In genomic region chr9:20625003-20625349, GRCh38 we compare ENCODE assay signal across 9 cellular contexts. TPM values are rescaled to one million over a fixed set of nuclear protein-coding genes. Genes with fewer than 3 reads are reported as not detected.
DNase-seq lines count a peak whose midpoint lies in the region; ATAC-seq, FAIRE-seq and TF ChIP-seq lines count a peak whose summit lies in the region.
"Had no signal": no experiment of that assay in that cellular context is flagged by ENCODE, and none has a peak within 500 bp of the region (broad histone marks: within the 10 kb centered on the region; RNA-seq: fewer than 3 reads in every experiment).

No MANE protein-coding gene starts in this region.

- POLR2A ChIA-PET in HepG2 (lab: Yijun Ruan, JAX), result interaction anchor here (1.3 kb wide), 1 partner anchor 59 kb away, joined by 14 read pairs; the partner anchor contains the start of gene FOCAD

- TF ChIP-seq RAD21 in HepG2 (CRISPR knock-in tag; IDR thresholded peaks at IDR 0.05), result no peak

- no peaks in the 10 kb centered on the region for H3K9me3 Mint-ChIP-seq in activated T-helper 17 cell treated with anti-CD3 and anti-CD28 coated beads, Interleukin-2, amount 50 U/mL, for 72 hours
- H3K9me3 Mint-ChIP-seq in type B pancreatic cell, result no peaks in the 10 kb centered on the region

- WGBS in heart left ventricle, 4 donors, result 39 to 63% (median 51%) methylated on average over 2 of the region's 2 CpGs
- 41% methylated on average over 2 of the region's 2 CpGs for WGBS in HepG2 (ENCODE audit: low lambda C conversion rate)

- H3K36me3 ChIP-seq in heart left ventricle, result no peaks in the 10 kb centered on the region
- no peaks in the 10 kb centered on the region for H3K36me3 ChIP-seq in HepG2 (replicated peaks in 1 of 2; ENCODE audit: control insufficient read depth in 1 of 2, insufficient read depth in 2 of 2, low read length in 2 of 2)
- H3K36me3 ChIP-seq: thyroid gland had no signal

- H3K4me3 ChIP-seq in heart left ventricle (peak overlapping the region in 9 of 12 donors; percentile 22 to 95 (median 90)), HepG2 (replicated peaks in 1 of 3; ENCODE audit: insufficient read depth in 1 of 3, low read depth in 2 of 3, low read length in 3 of 3) (peak overlapping the region in 1 of 3 experiments; percentile 85; a peak in 2 of 6 replicates)

- no peak overlapping the region for H3K9ac ChIP-seq in HepG2 (ENCODE audit: insufficient read depth, low read depth, low read length)

- no peaks in the 10 kb centered on the region for H3K9me3 ChIP-seq in heart left ventricle
- H3K9me3 ChIP-seq in HepG2 (ENCODE audit: low read length), result no peaks in the 10 kb centered on the region
- H3K9me3 ChIP-seq: thyroid gland had no signal

- peak overlapping the region; percentile 97 for H3K4me2 ChIP-seq in HepG2 (ENCODE audit: low read depth, low read length)

- H3K36me3 Mint-ChIP-seq in activated T-helper 17 cell treated with anti-CD3 and anti-CD28 coated beads, Interleukin-2, amount 50 U/mL, for 72 hours (ENCODE audit: low read depth), result peaks cover 25% of the 10 kb centered on the region
- peaks cover under 1% of the 10 kb centered on the region for H3K36me3 Mint-ChIP-seq in type B pancreatic cell

- no peak for TF ChIP-seq POLR2A in heart left ventricle (IDR thresholded peaks at IDR 0.05)
- TF ChIP-seq POLR2A in HepG2 (IDR thresholded peaks at IDR 0.05; ENCODE audit: insufficient read depth in 1 of 2, low read depth in 2 of 2, low read length in 2 of 2), result no peak

- H3K79me2 ChIP-seq in HepG2 (ENCODE audit: insufficient read depth, low read length), result peaks cover 3% of the 10 kb centered on the region

- no peak for TF ChIP-seq EP300 in HepG2 (IDR thresholded peaks at IDR 0.05; ENCODE audit: low read depth in 2 of 2, low read length in 2 of 2)
- no peak for TF ChIP-seq EP300 in HepG2 (CRISPR knock-in tag; IDR thresholded peaks at IDR 0.05; ENCODE audit: borderline replicate concordance)

- DNase-seq in heart left ventricle (no peak), left cardiac atrium (no peak), HepG2 (ENCODE audit: low spot score) (no peak), type B pancreatic cell (ENCODE audit: extremely low spot score, unreplicated experiment) (no peak), NCI-H2107 (lab: John Stamatoyannopoulos, UW) (no peak)
- no peak for DNase-seq in stimulated activated CD8-positive, alpha-beta memory T cell treated with anti-CD3 and anti-CD28 coated beads, Interleukin-4, amount 100 ng/mL, for 48 hours

- H3K27ac ChIP-seq in heart left ventricle, result peak overlapping the region in 2 of 12 donors; percentile 81 to 93
- H3K27ac ChIP-seq in HepG2 (ENCODE audit: extremely low read length, insufficient read depth, low read length), result no peak overlapping the region

- H3K4me3 Mint-ChIP-seq in activated T-helper 17 cell treated with anti-CD3 and anti-CD28 coated beads, Interleukin-2, amount 50 U/mL, for 72 hours, result peak overlapping the region; percentile 92
- H3K4me3 Mint-ChIP-seq in type B pancreatic cell, result peak overlapping the region; percentile 95

- no peaks in the 10 kb centered on the region for H3K27me3 ChIP-seq in heart left ventricle
- H3K27me3 ChIP-seq in HepG2 (ENCODE audit: control insufficient read depth in 1 of 2, insufficient read depth in 2 of 2, low read length in 2 of 2), result peaks cover 0 to 20% of the 10 kb centered on the region in 2 experiments; a peak in 2 of 5 replicates
- H3K27me3 ChIP-seq: thyroid gland had no signal

- in situ Hi-C loops in HepG2 (cut with HindIII; ENCODE audit: extremely low pct_ligation_motif_present, low pct_unique_long_range_greater_than_20kb), result loop anchor here (10.0 to 25.0 kb wide), 2 partner anchors 60 to 688 kb away; no protein-coding TSS in a partner anchor

- BruUV-seq in HepG2 (replicated peaks; lab: Mats Ljungman, UMichigan), result no TSS peak

- ATAC-seq in heart left ventricle (no peak), left cardiac atrium (no peak), HepG2 (no peak), GM21786 (IDR thresholded peaks at IDR 0.05; ENCODE audit: unreplicated experiment) (no peak)
- no peak for ATAC-seq in activated T-helper 17 cell treated with anti-CD3 and anti-CD28 coated beads, Interleukin-2, amount 50 U/mL, for 72 hours (replicated peaks)

- H3K27ac Mint-ChIP-seq in activated T-helper 17 cell treated with anti-CD3 and anti-CD28 coated beads, Interleukin-2, amount 50 U/mL, for 72 hours, result peak overlapping the region; percentile 80
- H3K27ac Mint-ChIP-seq in type B pancreatic cell, result peak overlapping the region; percentile 94

- TF ChIP-seq CTCF in heart left ventricle (IDR thresholded peaks at IDR 0.05) (peak in 1 of 12 donors; percentile 0), HepG2 (CRISPR knock-in tag; IDR thresholded peaks at IDR 0.05) (no peak), type B pancreatic cell (conservative IDR thresholded peaks at IDR 0.05) (no peak)

- peaks cover 0 to 18% (median 8%) of the 10 kb centered on the region in 12 donors for H3K4me1 ChIP-seq in heart left ventricle
- peaks cover 17% of the 10 kb centered on the region for H3K4me1 ChIP-seq in HepG2 (ENCODE audit: insufficient read depth, low read length)

- CTCF ChIA-PET in HepG2 (lab: Yijun Ruan, JAX; ENCODE audit: low intra/inter-chr PET ratio, low total read pairs), result interaction anchor here (0.7 to 2.1 kb wide), 4 partner anchors 259 to 486 kb away, joined by 3 to 23 read pairs (median 3); no protein-coding TSS in a partner anchor

- intact Hi-C loops in heart left ventricle (cut with DNase I), result loop anchor here in 9 of 10 donors (1.0 to 10.0 kb wide), 13 partner anchors 57 to 700 kb away; partner anchors contain the start of gene FOCAD (in 3 of the 9)
- intact Hi-C loops in left cardiac atrium (cut with DNase I), result loop anchor here (10.0 kb wide), 3 partner anchors 260 to 700 kb away; no protein-coding TSS in a partner anchor
- intact Hi-C loops in HepG2 (cut with micrococcal nuclease; ENCODE audit: unreplicated experiment), result no loop called here

- H2AFZ ChIP-seq in HepG2 (ENCODE audit: low read length), result no peak overlapping the region

- no peaks in the 10 kb centered on the region for H4K20me1 ChIP-seq in HepG2 (ENCODE audit: insufficient read depth, low read length)

- H3K4me1 Mint-ChIP-seq in activated T-helper 17 cell treated with anti-CD3 and anti-CD28 coated beads, Interleukin-2, amount 50 U/mL, for 72 hours, result peaks cover 15% of the 10 kb centered on the region
- peaks cover 18% of the 10 kb centered on the region for H3K4me1 Mint-ChIP-seq in type B pancreatic cell (ENCODE audit: unreplicated experiment)

- no peak for FAIRE-seq in HepG2 (lab: Jason Lieb, UNC)

- H3K27me3 Mint-ChIP-seq in activated T-helper 17 cell treated with anti-CD3 and anti-CD28 coated beads, Interleukin-2, amount 50 U/mL, for 72 hours, result no peaks in the 10 kb centered on the region
- H3K27me3 Mint-ChIP-seq in type B pancreatic cell, result peaks cover 17% of the 10 kb centered on the region

RNA-seq across cellular contexts. Expression of gene MLLT3, which starts 2.7 kb away (rescaled TPM):
- 10 to 100 TPM; 10.8 to 21.0 (median 16.5) TPM for total RNA-seq in heart left ventricle
- polyA plus RNA-seq in heart left ventricle, result 1 to 10 TPM; 7.5 to 7.9 TPM
- total RNA-seq in left cardiac atrium, result 10 to 100 TPM in 1 of 2 donors, 1 to 10 TPM in 1; 5.3 to 10.2 TPM
- total RNA-seq in activated T-helper 17 cell treated with anti-CD3 and anti-CD28 coated beads, Interleukin-2, amount 50 U/mL, for 72 hours, result 10 to 100 TPM; 45.7 to 54.9 TPM
- total RNA-seq in HepG2 (2016; rRNA removed; fragmentation: Illumina TruSeq; extraction: Trizol), result 12.3 and 18.5 TPM in 2 replicates
- 6.6 and 7.9 TPM in 2 replicates for total RNA-seq in HepG2 (2016; cell fraction: cytosol; rRNA removed; fragmentation: Illumina TruSeq; extraction: Trizol; ENCODE audit: low read depth)
- 13.2 and 18.3 TPM in 2 replicates for total RNA-seq in HepG2 (2016; cell fraction: insoluble cytoplasmic fraction; rRNA removed; fragmentation: Illumina TruSeq; extraction: Trizol)
- 11.5 and 12.6 TPM in 2 replicates for total RNA-seq in HepG2 (2016; cell fraction: membrane; rRNA removed; fragmentation: Illumina TruSeq; extraction: Trizol)
- 9.7 and 10.3 TPM in 2 replicates for total RNA-seq in HepG2 (2016; cell fraction: nucleus; rRNA removed; fragmentation: Illumina TruSeq; extraction: Trizol)
- 10.5 and 12.6 TPM in 2 replicates for polyA plus RNA-seq in HepG2 (2011; rRNA removed)
- 5.8 and 8.5 TPM in 2 replicates for polyA plus RNA-seq in HepG2 (2011; cell fraction: cytosol; rRNA removed)
- 3.2 and 3.4 TPM in 2 replicates for polyA plus RNA-seq in HepG2 (2011; cell fraction: nucleus; rRNA removed)
- polyA plus RNA-seq in HepG2 (2012), result 9.3 and 11.0 TPM in 2 replicates
- 2.4 and 3.5 TPM in 2 replicates for polyA plus RNA-seq in HepG2 (2016; cell fraction: cytosol; fragmentation: Illumina TruSeq; extraction: Trizol; ENCODE audit: low read depth)
- polyA plus RNA-seq in HepG2 (2016; cell fraction: insoluble cytoplasmic fraction; fragmentation: Illumina TruSeq; extraction: Trizol; ENCODE audit: low read depth), result 14.6 and 16.0 TPM in 2 replicates
- 6.3 and 7.5 TPM in 2 replicates for polyA plus RNA-seq in HepG2 (2016; cell fraction: membrane; fragmentation: Illumina TruSeq; extraction: Trizol; ENCODE audit: low read depth)
- 6.8 and 9.3 TPM in 2 replicates for polyA plus RNA-seq in HepG2 (2016; cell fraction: nucleus; fragmentation: Illumina TruSeq; extraction: Trizol; ENCODE audit: insufficient read depth, low read depth)
- polyA minus RNA-seq in HepG2 (2011; rRNA and poly(A)+ RNA removed; ENCODE audit: low replicate concordance), result 8.6 and 26.1 TPM in 2 replicates
- 7.9 and 11.1 TPM in 2 replicates for polyA minus RNA-seq in HepG2 (2011; cell fraction: cytosol; rRNA and poly(A)+ RNA removed)
- polyA minus RNA-seq in HepG2 (2011; cell fraction: nucleus; rRNA and poly(A)+ RNA removed), result 18.5 TPM in 2 replicates
- 44.2 and 50.0 TPM in 2 replicates for total RNA-seq in type B pancreatic cell (ENCODE audit: low replicate concordance)

RNA-seq across cellular contexts. Expression of gene FOCAD, which starts 59.1 kb away (rescaled TPM):
- 10 to 100 TPM; 25.1 to 39.5 (median 32.6) TPM for total RNA-seq in heart left ventricle
- 10 to 100 TPM in 1 of 2 donors, 1 to 10 TPM in 1; 8.6 to 15.3 TPM for polyA plus RNA-seq in heart left ventricle
- 10 to 100 TPM; 28.8 to 34.1 TPM for total RNA-seq in left cardiac atrium
- total RNA-seq in activated T-helper 17 cell treated with anti-CD3 and anti-CD28 coated beads, Interleukin-2, amount 50 U/mL, for 72 hours, result 10 to 100 TPM; 21.6 to 33.8 TPM
- total RNA-seq in HepG2 (2016; rRNA removed; fragmentation: Illumina TruSeq; extraction: Trizol), result 31.1 and 52.7 TPM in 2 replicates
- 26.3 and 27.6 TPM in 2 replicates for total RNA-seq in HepG2 (2016; cell fraction: cytosol; rRNA removed; fragmentation: Illumina TruSeq; extraction: Trizol; ENCODE audit: low read depth)
- total RNA-seq in HepG2 (2016; cell fraction: insoluble cytoplasmic fraction; rRNA removed; fragmentation: Illumina TruSeq; extraction: Trizol), result 29.2 and 47.9 TPM in 2 replicates
- 25.4 and 36.7 TPM in 2 replicates for total RNA-seq in HepG2 (2016; cell fraction: membrane; rRNA removed; fragmentation: Illumina TruSeq; extraction: Trizol)
- 37.8 and 42.8 TPM in 2 replicates for total RNA-seq in HepG2 (2016; cell fraction: nucleus; rRNA removed; fragmentation: Illumina TruSeq; extraction: Trizol)
- polyA plus RNA-seq in HepG2 (2011; rRNA removed), result 14.6 and 18.0 TPM in 2 replicates
- 11.3 and 11.6 TPM in 2 replicates for polyA plus RNA-seq in HepG2 (2011; cell fraction: cytosol; rRNA removed)
- polyA plus RNA-seq in HepG2 (2011; cell fraction: nucleus; rRNA removed), result 19.6 and 24.6 TPM in 2 replicates
- 9.1 and 11.1 TPM in 2 replicates for polyA plus RNA-seq in HepG2 (2012)
- polyA plus RNA-seq in HepG2 (2016; cell fraction: cytosol; fragmentation: Illumina TruSeq; extraction: Trizol; ENCODE audit: low read depth), result 0.66 and 0.68 TPM in 2 replicates
- 20.9 and 21.6 TPM in 2 replicates for polyA plus RNA-seq in HepG2 (2016; cell fraction: insoluble cytoplasmic fraction; fragmentation: Illumina TruSeq; extraction: Trizol; ENCODE audit: low read depth)
- polyA plus RNA-seq in HepG2 (2016; cell fraction: membrane; fragmentation: Illumina TruSeq; extraction: Trizol; ENCODE audit: low read depth), result 2.1 and 2.2 TPM in 2 replicates
- polyA plus RNA-seq in HepG2 (2016; cell fraction: nucleus; fragmentation: Illumina TruSeq; extraction: Trizol; ENCODE audit: insufficient read depth, low read depth), result 12.2 and 12.4 TPM in 2 replicates
- polyA minus RNA-seq in HepG2 (2011; rRNA and poly(A)+ RNA removed; ENCODE audit: low replicate concordance), result 107 and 126 TPM in 2 replicates
- polyA minus RNA-seq in HepG2 (2011; cell fraction: cytosol; rRNA and poly(A)+ RNA removed), result 46.4 and 48.7 TPM in 2 replicates
- 77.1 and 88.3 TPM in 2 replicates for polyA minus RNA-seq in HepG2 (2011; cell fraction: nucleus; rRNA and poly(A)+ RNA removed)
- total RNA-seq in type B pancreatic cell (ENCODE audit: low replicate concordance), result 46.1 and 51.0 TPM in 2 replicates
